28 cellular contexts compared by ENCODE assay signal in genomic region chr4:147567276-147567675, GRCh38.
"Had no signal": no experiment of that assay in that cellular context is flagged by ENCODE, and none has a peak within 500 bp of the region (broad histone marks: within the 10 kb centered on the region; RNA-seq: fewer than 3 reads in every experiment).

No MANE protein-coding gene starts in this region.

- FAIRE-seq: colon, endometrium, endothelial cell of umbilical vein, frontal cortex had no signal

- ATAC-seq: effector memory CD8-positive, alpha-beta T cell; esophagus mucosa; foreskin keratinocyte; gastrocnemius medialis; gastroesophageal sphincter; heart left ventricle; heart right ventricle had no signal

- H3K9me3 Mint-ChIP-seq: dendritic cell treated with granulocyte-macrophage colony-stimulating factor and Interleukin-4, amounts not matched to agents 40 ng/mL and 50 ng/mL, for 4 days; effector memory CD8-positive, alpha-beta T cell; endodermal cell had no signal

- H3K27me3 ChIP-seq: colonic mucosa, dorsolateral prefrontal cortex, esophagus squamous epithelium, gastrocnemius medialis, gastroesophageal sphincter, heart left ventricle, heart right ventricle had no signal

- H3K36me3 ChIP-seq: colonic mucosa, esophagus squamous epithelium, gastrocnemius medialis, gastroesophageal sphincter, heart left ventricle, heart right ventricle had no signal

- H3K4me3 ChIP-seq: colonic mucosa, coronary artery, dorsolateral prefrontal cortex, esophagus squamous epithelium, gastrocnemius medialis, gastroesophageal sphincter, heart left ventricle, heart right ventricle had no signal

- H3K27ac Mint-ChIP-seq: dendritic cell treated with granulocyte-macrophage colony-stimulating factor and Interleukin-4, amounts not matched to agents 40 ng/mL and 50 ng/mL, for 4 days; effector memory CD8-positive, alpha-beta T cell; endodermal cell had no signal

- DNase-seq: colonic mucosa; cortex of kidney; dermis blood vessel endothelial cell; dorsolateral prefrontal cortex; effector CD4-positive, alpha-beta T cell; effector CD8-positive, alpha-beta T cell; effector memory CD4-positive, alpha-beta T cell; effector memory CD8-positive, alpha-beta T cell; endodermal cell; erythroblast; esophagus squamous epithelium; foreskin fibroblast; foreskin keratinocyte; foreskin melanocyte; gastrocnemius medialis; glutamatergic neuron; head of caudate nucleus; heart left ventricle; heart right ventricle had no signal

- H3K4me3 Mint-ChIP-seq: dendritic cell treated with granulocyte-macrophage colony-stimulating factor and Interleukin-4, amounts not matched to agents 40 ng/mL and 50 ng/mL, for 4 days; effector memory CD8-positive, alpha-beta T cell; endodermal cell had no signal

- H3K4me1 ChIP-seq: colonic mucosa, esophagus squamous epithelium, foreskin keratinocyte, gastrocnemius medialis, gastroesophageal sphincter, heart right ventricle had no signal

- H3K27ac ChIP-seq: colonic mucosa, coronary artery, dorsolateral prefrontal cortex, epithelial cell of prostate, esophagus squamous epithelium, foreskin keratinocyte, gastrocnemius medialis, gastroesophageal sphincter, heart left ventricle, heart right ventricle had no signal

- H3K9me3 ChIP-seq: colonic mucosa, gastrocnemius medialis had no signal
